In genomic region chr3:29925150-29925549, GRCh38 we compare ENCODE assay signal across 2 cellular contexts.
TF ChIP-seq lines count a peak whose summit lies in the region.

No MANE protein-coding gene starts in this region.

TF ChIP-seq in IMR-90, 13 proteins besides CTCF, POLR2A, EP300 and RAD21 (continued from another document):
- TF ChIP-seq, protein P1, sequence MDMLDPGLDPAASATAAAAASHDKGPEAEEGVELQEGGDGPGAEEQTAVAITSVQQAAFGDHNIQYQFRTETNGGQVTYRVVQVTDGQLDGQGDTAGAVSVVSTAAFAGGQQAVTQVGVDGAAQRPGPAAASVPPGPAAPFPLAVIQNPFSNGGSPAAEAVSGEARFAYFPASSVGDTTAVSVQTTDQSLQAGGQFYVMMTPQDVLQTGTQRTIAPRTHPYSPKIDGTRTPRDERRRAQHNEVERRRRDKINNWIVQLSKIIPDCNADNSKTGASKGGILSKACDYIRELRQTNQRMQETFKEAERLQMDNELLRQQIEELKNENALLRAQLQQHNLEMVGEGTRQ (IDR thresholded peaks at IDR 0.05; ENCODE audit: low read depth, low read length) = no peak
- TF ChIP-seq BHLHE40 (IDR thresholded peaks at IDR 0.05; ENCODE audit: low read depth, low read length) (no peak), MXI1 (IDR thresholded peaks at IDR 0.05; ENCODE audit: borderline replicate concordance, low read depth, low read length) (no peak), ELK1 (IDR thresholded peaks at IDR 0.05; ENCODE audit: borderline replicate concordance, low read depth, low read length) (no peak), FOS (IDR thresholded peaks at IDR 0.05; ENCODE audit: low read depth, low read length) (no peak), MAFK (IDR thresholded peaks at IDR 0.05; ENCODE audit: low read depth, low read length) (no peak), RCOR1 (IDR thresholded peaks at IDR 0.05; ENCODE audit: insufficient replicate concordance, low read length) (no peak), RFX5 (IDR thresholded peaks at IDR 0.05; ENCODE audit: low read depth, low read length) (no peak), CHD1 (IDR thresholded peaks at IDR 0.05; ENCODE audit: low read depth, low read length) (no peak), SMC3 (IDR thresholded peaks at IDR 0.05; ENCODE audit: low read depth, low read length) (no peak), NFE2L2 (IDR thresholded peaks at IDR 0.05; ENCODE audit: low read depth, low read length) (no peak)
TF ChIP-seq in IMR-90: peak in this region for 0.

TF ChIP-seq in SK-N-SH treated with all-trans-retinoic acid at 6 μM for 48 hours, 23 proteins besides CTCF, POLR2A, EP300 and RAD21 (continued from another document):
- TF ChIP-seq, protein P2, sequence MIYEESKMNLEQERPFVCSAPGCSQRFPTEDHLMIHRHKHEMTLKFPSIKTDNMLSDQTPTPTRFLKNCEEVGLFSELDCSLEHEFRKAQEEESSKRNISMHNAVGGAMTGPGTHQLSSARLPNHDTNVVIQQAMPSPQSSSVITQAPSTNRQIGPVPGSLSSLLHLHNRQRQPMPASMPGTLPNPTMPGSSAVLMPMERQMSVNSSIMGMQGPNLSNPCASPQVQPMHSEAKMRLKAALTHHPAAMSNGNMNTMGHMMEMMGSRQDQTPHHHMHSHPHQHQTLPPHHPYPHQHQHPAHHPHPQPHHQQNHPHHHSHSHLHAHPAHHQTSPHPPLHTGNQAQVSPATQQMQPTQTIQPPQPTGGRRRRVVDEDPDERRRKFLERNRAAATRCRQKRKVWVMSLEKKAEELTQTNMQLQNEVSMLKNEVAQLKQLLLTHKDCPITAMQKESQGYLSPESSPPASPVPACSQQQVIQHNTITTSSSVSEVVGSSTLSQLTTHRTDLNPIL (CRISPR knock-in tag; IDR thresholded peaks at IDR 0.05; ENCODE audit: low read depth) = no peak
- TF ChIP-seq BACH2 (CRISPR knock-in tag; IDR thresholded peaks at IDR 0.05; ENCODE audit: borderline replicate concordance) = no peak
- TF ChIP-seq CSDC2 (CRISPR knock-in tag; IDR thresholded peaks at IDR 0.05) = no peak
- TF ChIP-seq ZNF565 (CRISPR knock-in tag; conservative IDR thresholded peaks at IDR 0.05; ENCODE audit: low read depth) = no peak
- no peak for TF ChIP-seq SNAI2 (CRISPR knock-in tag; IDR thresholded peaks at IDR 0.05)
- TF ChIP-seq, protein P3, sequence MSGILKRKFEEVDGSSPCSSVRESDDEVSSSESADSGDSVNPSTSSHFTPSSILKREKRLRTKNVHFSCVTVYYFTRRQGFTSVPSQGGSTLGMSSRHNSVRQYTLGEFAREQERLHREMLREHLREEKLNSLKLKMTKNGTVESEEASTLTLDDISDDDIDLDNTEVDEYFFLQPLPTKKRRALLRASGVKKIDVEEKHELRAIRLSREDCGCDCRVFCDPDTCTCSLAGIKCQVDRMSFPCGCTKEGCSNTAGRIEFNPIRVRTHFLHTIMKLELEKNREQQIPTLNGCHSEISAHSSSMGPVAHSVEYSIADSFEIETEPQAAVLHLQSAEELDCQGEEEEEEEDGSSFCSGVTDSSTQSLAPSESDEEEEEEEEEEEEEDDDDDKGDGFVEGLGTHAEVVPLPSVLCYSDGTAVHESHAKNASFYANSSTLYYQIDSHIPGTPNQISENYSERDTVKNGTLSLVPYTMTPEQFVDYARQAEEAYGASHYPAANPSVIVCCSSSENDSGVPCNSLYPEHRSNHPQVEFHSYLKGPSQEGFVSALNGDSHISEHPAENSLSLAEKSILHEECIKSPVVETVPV (CRISPR knock-in tag; IDR thresholded peaks at IDR 0.05) = no peak
- no peak for TF ChIP-seq PPARA (CRISPR knock-in tag; IDR thresholded peaks at IDR 0.05; ENCODE audit: borderline replicate concordance)
- TF ChIP-seq, protein P4, sequence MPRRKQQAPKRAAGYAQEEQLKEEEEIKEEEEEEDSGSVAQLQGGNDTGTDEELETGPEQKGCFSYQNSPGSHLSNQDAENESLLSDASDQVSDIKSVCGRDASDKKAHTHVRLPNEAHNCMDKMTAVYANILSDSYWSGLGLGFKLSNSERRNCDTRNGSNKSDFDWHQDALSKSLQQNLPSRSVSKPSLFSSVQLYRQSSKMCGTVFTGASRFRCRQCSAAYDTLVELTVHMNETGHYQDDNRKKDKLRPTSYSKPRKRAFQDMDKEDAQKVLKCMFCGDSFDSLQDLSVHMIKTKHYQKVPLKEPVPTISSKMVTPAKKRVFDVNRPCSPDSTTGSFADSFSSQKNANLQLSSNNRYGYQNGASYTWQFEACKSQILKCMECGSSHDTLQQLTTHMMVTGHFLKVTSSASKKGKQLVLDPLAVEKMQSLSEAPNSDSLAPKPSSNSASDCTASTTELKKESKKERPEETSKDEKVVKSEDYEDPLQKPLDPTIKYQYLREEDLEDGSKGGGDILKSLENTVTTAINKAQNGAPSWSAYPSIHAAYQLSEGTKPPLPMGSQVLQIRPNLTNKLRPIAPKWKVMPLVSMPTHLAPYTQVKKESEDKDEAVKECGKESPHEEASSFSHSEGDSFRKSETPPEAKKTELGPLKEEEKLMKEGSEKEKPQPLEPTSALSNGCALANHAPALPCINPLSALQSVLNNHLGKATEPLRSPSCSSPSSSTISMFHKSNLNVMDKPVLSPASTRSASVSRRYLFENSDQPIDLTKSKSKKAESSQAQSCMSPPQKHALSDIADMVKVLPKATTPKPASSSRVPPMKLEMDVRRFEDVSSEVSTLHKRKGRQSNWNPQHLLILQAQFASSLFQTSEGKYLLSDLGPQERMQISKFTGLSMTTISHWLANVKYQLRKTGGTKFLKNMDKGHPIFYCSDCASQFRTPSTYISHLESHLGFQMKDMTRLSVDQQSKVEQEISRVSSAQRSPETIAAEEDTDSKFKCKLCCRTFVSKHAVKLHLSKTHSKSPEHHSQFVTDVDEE (CRISPR knock-in tag; IDR thresholded peaks at IDR 0.05) = no peak
- no peak for TF ChIP-seq ARNTL (CRISPR knock-in tag; IDR thresholded peaks at IDR 0.05; ENCODE audit: borderline replicate concordance, low read depth)
- TF ChIP-seq ESRRG (CRISPR knock-in tag; IDR thresholded peaks at IDR 0.05) = no peak
- TF ChIP-seq GLIS3 (CRISPR knock-in tag; IDR thresholded peaks at IDR 0.05) = no peak
- TF ChIP-seq OSR1 (CRISPR knock-in tag; IDR thresholded peaks at IDR 0.05) = no peak
- no peak for TF ChIP-seq ZFP3 (CRISPR knock-in tag; IDR thresholded peaks at IDR 0.05)
- TF ChIP-seq RARB (CRISPR knock-in tag; IDR thresholded peaks at IDR 0.05) = no peak
- no peak for TF ChIP-seq ZC3H10 (CRISPR knock-in tag; IDR thresholded peaks at IDR 0.05)
- no peak for TF ChIP-seq TOX (CRISPR knock-in tag; IDR thresholded peaks at IDR 0.05; ENCODE audit: borderline replicate concordance)
TF ChIP-seq in SK-N-SH treated with all-trans-retinoic acid at 6 μM for 48 hours: peak in this region for 0.
